Comparison of ENCODE assay signal across 10 cellular contexts in the genomic region with DNA sequence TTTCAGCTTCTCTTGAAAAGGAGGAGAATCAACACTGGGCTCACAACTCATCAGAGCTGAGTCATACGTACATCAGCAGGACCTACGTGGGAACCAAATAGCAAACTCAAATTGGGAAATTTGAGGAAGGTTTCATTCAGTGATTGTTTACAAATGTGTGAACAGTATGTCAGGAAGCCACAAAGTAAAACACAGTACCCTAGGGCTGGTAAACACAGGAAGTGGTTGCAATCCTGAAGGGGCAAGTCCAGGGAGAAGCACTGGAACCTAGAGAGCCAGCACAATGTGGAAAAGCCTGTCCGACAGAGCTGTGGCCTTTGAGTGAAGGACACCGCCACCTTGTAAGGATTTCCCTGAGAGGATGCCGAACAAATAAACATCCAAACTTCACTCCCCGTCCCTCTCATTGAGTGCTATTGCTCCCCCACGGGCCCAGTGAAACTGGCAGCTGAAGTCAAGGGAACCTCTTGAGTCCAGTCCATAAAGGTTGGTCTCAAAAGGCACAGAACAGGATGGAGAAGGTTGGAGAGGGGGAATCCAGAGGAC. TPM values are rescaled to one million over a fixed set of nuclear protein-coding genes. Genes with fewer than 3 reads are reported as not detected.
DNase-seq lines count a peak whose midpoint lies in the region; ATAC-seq lines count a peak whose summit lies in the region.
"Had no signal": no experiment of that assay in that cellular context is flagged by ENCODE, and none has a peak within 500 bp of the region (broad histone marks: within the 10 kb centered on the region; RNA-seq: fewer than 3 reads in every experiment).

No MANE protein-coding gene starts in this region.

- peaks cover 25% of the 10 kb centered on the region for H3K36me3 Mint-ChIP-seq in CD4-positive, CD25-positive, alpha-beta regulatory T cell
- H3K36me3 Mint-ChIP-seq in activated naive CD8-positive, alpha-beta T cell treated with anti-CD3 and anti-CD28 coated beads, Interleukin-2, amount 50 U/mL, for 24 hours (ENCODE audit: low read depth): peaks cover 13% of the 10 kb centered on the region

- H3K27me3 Mint-ChIP-seq in CD4-positive, CD25-positive, alpha-beta regulatory T cell: no peaks in the 10 kb centered on the region
- no peaks in the 10 kb centered on the region for H3K27me3 Mint-ChIP-seq in activated naive CD8-positive, alpha-beta T cell treated with anti-CD3 and anti-CD28 coated beads, Interleukin-2, amount 50 U/mL, for 24 hours

- H3K36me3 ChIP-seq in CD4-positive, CD25-positive, alpha-beta regulatory T cell (ENCODE audit: control insufficient read depth, insufficient read depth, low read length): peaks cover 32% of the 10 kb centered on the region
- H3K36me3 ChIP-seq: upper lobe of left lung had no signal

- H3K4me1 Mint-ChIP-seq in CD4-positive, CD25-positive, alpha-beta regulatory T cell: peaks cover 19 to 37% (median 29%) of the 10 kb centered on the region in 4 donors
- peaks cover 30% of the 10 kb centered on the region for H3K4me1 Mint-ChIP-seq in activated naive CD8-positive, alpha-beta T cell treated with anti-CD3 and anti-CD28 coated beads, Interleukin-2, amount 50 U/mL, for 24 hours

- peak overlapping the region in 2 of 4 donors; percentile 27 to 46 for H3K4me3 Mint-ChIP-seq in CD4-positive, CD25-positive, alpha-beta regulatory T cell
- H3K4me3 Mint-ChIP-seq in activated naive CD8-positive, alpha-beta T cell treated with anti-CD3 and anti-CD28 coated beads, Interleukin-2, amount 50 U/mL, for 24 hours: no peak overlapping the region

- H3K4me3 ChIP-seq in CD4-positive, CD25-positive, alpha-beta regulatory T cell (ENCODE audit: low read depth, low read length): no peak overlapping the region
- H3K4me3 ChIP-seq: upper lobe of left lung had no signal

- peak overlapping the region; percentile 62 to 64 (median 62) for H3K27ac Mint-ChIP-seq in CD4-positive, CD25-positive, alpha-beta regulatory T cell
- H3K27ac Mint-ChIP-seq in activated naive CD8-positive, alpha-beta T cell treated with anti-CD3 and anti-CD28 coated beads, Interleukin-2, amount 50 U/mL, for 24 hours: peak overlapping the region; percentile 41

- no peak for DNase-seq in CD4-positive, CD25-positive, alpha-beta regulatory T cell
- DNase-seq in HuH-7 (ENCODE audit: low spot score) (peak; percentile 34), kidney glomerular epithelial cell (lab: John Stamatoyannopoulos, UW) (peak; percentile 38), medulla oblongata (ENCODE audit: extremely low spot score) (no peak), DMS 273 treated with DMSO at 0.1 percent for 48 hours (lab: John Stamatoyannopoulos, UW) (no peak)
- DNase-seq in activated naive CD8-positive, alpha-beta T cell treated with anti-CD3 and anti-CD28 coated beads, Interleukin-2, amount 50 U/mL, for 24 hours: no peak
- no peak for DNase-seq in activated CD4-positive, CD25-positive, alpha-beta regulatory T cell (lab: John Stamatoyannopoulos, UW)
- DNase-seq: upper lobe of left lung had no signal

- no peaks in the 10 kb centered on the region for H3K4me1 ChIP-seq in CD4-positive, CD25-positive, alpha-beta regulatory T cell (ENCODE audit: control insufficient read depth, insufficient read depth, low read length, poor library complexity, severe bottlenecking)

- ATAC-seq in CD4-positive, CD25-positive, alpha-beta regulatory T cell (ENCODE audit: low read depth in 2 of 2): no peak
- ATAC-seq in activated naive CD8-positive, alpha-beta T cell treated with anti-CD3 and anti-CD28 coated beads, Interleukin-2, amount 50 U/mL, for 24 hours: peak; percentile 41
- ATAC-seq in HG02852 (IDR thresholded peaks at IDR 0.05; ENCODE audit: unreplicated experiment): no peak
- ATAC-seq: sciatic nerve had no signal

- H3K9me3 ChIP-seq in CD4-positive, CD25-positive, alpha-beta regulatory T cell (ENCODE audit: control insufficient read depth in 2 of 2, low read length in 2 of 2): no peaks in the 10 kb centered on the region
- H3K9me3 ChIP-seq: upper lobe of left lung had no signal

- H3K9me3 Mint-ChIP-seq in CD4-positive, CD25-positive, alpha-beta regulatory T cell: no peaks in the 10 kb centered on the region
- no peaks in the 10 kb centered on the region for H3K9me3 Mint-ChIP-seq in activated naive CD8-positive, alpha-beta T cell treated with anti-CD3 and anti-CD28 coated beads, Interleukin-2, amount 50 U/mL, for 24 hours

- no peak overlapping the region for H3K27ac ChIP-seq in CD4-positive, CD25-positive, alpha-beta regulatory T cell (ENCODE audit: insufficient read depth, low read length, poor library complexity, severe bottlenecking)

- no peaks in the 10 kb centered on the region for H3K27me3 ChIP-seq in CD4-positive, CD25-positive, alpha-beta regulatory T cell (ENCODE audit: control insufficient read depth, insufficient read depth, low read length)
- H3K27me3 ChIP-seq: upper lobe of left lung had no signal

RNA-seq across cellular contexts. Expression of gene RICTOR, which starts 26.7 kb away (rescaled TPM):
- total RNA-seq in CD4-positive, CD25-positive, alpha-beta regulatory T cell: 84.0 TPM
- polyA plus RNA-seq in CD4-positive, CD25-positive, alpha-beta regulatory T cell: 10 to 100 TPM; 11.3 to 16.2 (median 14.5) TPM

Comparison
In these comparisons a context has a peak if more than half of its experiments do, and no peak if none do; other contexts are left out.
1. DNase-seq: peak in HuH-7 (single experiment) and kidney glomerular epithelial cell (single experiment); none in CD4-positive, CD25-positive, alpha-beta regulatory T cell (0 of 3), activated naive CD8-positive, alpha-beta T cell treated with anti-CD3 and anti-CD28 coated beads, Interleukin-2, amount 50 U/mL, for 24 hours (single experiment), medulla oblongata (single experiment), activated CD4-positive, CD25-positive, alpha-beta regulatory T cell (0 of 4) and DMS 273 treated with DMSO at 0.1 percent for 48 hours (single experiment).